Comparison of ENCODE assay signal across 21 cellular contexts in genomic region chr5:10520716-10521115, GRCh38.
"Had no signal": no experiment of that assay in that cellular context is flagged by ENCODE, and none has a peak within 500 bp of the region (broad histone marks: within the 10 kb centered on the region; RNA-seq: fewer than 3 reads in every experiment).

No MANE protein-coding gene starts in this region.

- H3K27ac Mint-ChIP-seq: activated CD4-positive, alpha-beta memory T cell treated with anti-CD3 and anti-CD28 coated beads, Interleukin-2, amount 10 ng/mL, durations not matched to agents 7 days and 5 days; activated CD4-positive, alpha-beta T cell treated with anti-CD3 and anti-CD28 coated beads for 36 hours; activated naive CD8-positive, alpha-beta T cell treated with anti-CD3 and anti-CD28 coated beads, Interleukin-2, amount 10 ng/mL, durations not matched to agents 7 days and 5 days; activated T-helper 2 cell treated with anti-CD3 and anti-CD28 coated beads, Interferon-gamma antibody, Interleukin-2, Interleukin-4, amounts not matched to agents 10 μg/mL and 5 μg/mL and 100 μg/mL, durations not matched to agents 14 hours and 24 hours and 36 hours; effector memory CD8-positive, alpha-beta T cell; naive thymus-derived CD4-positive, alpha-beta T cell; neural progenitor cell had no signal

- ATAC-seq: activated CD4-positive, alpha-beta T cell treated with anti-CD3 and anti-CD28 coated beads for 36 hours; effector memory CD8-positive, alpha-beta T cell; naive thymus-derived CD4-positive, alpha-beta T cell; psoas muscle; right cardiac atrium; stimulated activated naive CD8-positive, alpha-beta T cell treated with anti-CD3 and anti-CD28 coated beads, Interleukin-15, Interleukin-2, amounts not matched to agents 100 U/mL and 50 U/mL, for 24 hours had no signal

- H3K4me3 ChIP-seq: breast epithelium, esophagus squamous epithelium, neural progenitor cell, ovary, psoas muscle, transverse colon, vagina had no signal

- H3K9me3 Mint-ChIP-seq: effector memory CD8-positive, alpha-beta T cell had no signal

- H3K4me3 Mint-ChIP-seq: activated CD4-positive, alpha-beta memory T cell treated with anti-CD3 and anti-CD28 coated beads, Interleukin-2, amount 10 ng/mL, durations not matched to agents 7 days and 5 days; activated CD4-positive, alpha-beta T cell treated with anti-CD3 and anti-CD28 coated beads for 36 hours; activated naive CD8-positive, alpha-beta T cell treated with anti-CD3 and anti-CD28 coated beads, Interleukin-2, amount 10 ng/mL, durations not matched to agents 7 days and 5 days; effector memory CD8-positive, alpha-beta T cell; naive thymus-derived CD4-positive, alpha-beta T cell; neural progenitor cell had no signal

- H3K27me3 ChIP-seq: breast epithelium, esophagus squamous epithelium, neural progenitor cell, ovary, transverse colon, vagina had no signal

- H3K27ac ChIP-seq: breast epithelium, esophagus squamous epithelium, neural progenitor cell, ovary, psoas muscle, transverse colon, vagina, WERI-Rb-1 had no signal

- H3K36me3 ChIP-seq: breast epithelium, esophagus squamous epithelium, neural progenitor cell, ovary, transverse colon, vagina, WERI-Rb-1 had no signal

- H3K4me1 Mint-ChIP-seq: activated CD4-positive, alpha-beta memory T cell treated with anti-CD3 and anti-CD28 coated beads, Interleukin-2, amount 10 ng/mL, durations not matched to agents 7 days and 5 days; activated CD4-positive, alpha-beta T cell treated with anti-CD3 and anti-CD28 coated beads for 36 hours; activated naive CD8-positive, alpha-beta T cell treated with anti-CD3 and anti-CD28 coated beads, Interleukin-2, amount 10 ng/mL, durations not matched to agents 7 days and 5 days; naive thymus-derived CD4-positive, alpha-beta T cell had no signal

- H3K27me3 Mint-ChIP-seq: activated CD4-positive, alpha-beta T cell treated with anti-CD3 and anti-CD28 coated beads for 36 hours; activated naive CD8-positive, alpha-beta T cell treated with anti-CD3 and anti-CD28 coated beads, Interleukin-2, amount 10 ng/mL, durations not matched to agents 7 days and 5 days had no signal

- H3K4me1 ChIP-seq: breast epithelium, esophagus squamous epithelium, neural progenitor cell, psoas muscle, transverse colon, vagina had no signal

- H3K36me3 Mint-ChIP-seq: activated naive CD8-positive, alpha-beta T cell treated with anti-CD3 and anti-CD28 coated beads, Interleukin-2, amount 10 ng/mL, durations not matched to agents 7 days and 5 days had no signal

- H3K9me3 ChIP-seq: breast epithelium, ovary, transverse colon, vagina had no signal

- DNase-seq: activated CD4-positive, alpha-beta memory T cell treated with anti-CD3 and anti-CD28 coated beads, Interleukin-2, amount 10 ng/mL, durations not matched to agents 7 days and 5 days; activated naive CD4-positive, alpha-beta T cell treated with Interleukin-2 at 50 U/mL for 16 hours; activated naive CD8-positive, alpha-beta T cell treated with anti-CD3 and anti-CD28 coated beads, Interleukin-2, amount 10 ng/mL, durations not matched to agents 7 days and 5 days; activated T-cell treated with anti-CD3 and anti-CD28 coated beads, Interleukin-2, amount 50 U/mL, for 1 hour; anterior cingulate cortex; effector memory CD8-positive, alpha-beta T cell; esophagus squamous epithelium; mesenchymal stem cell; naive thymus-derived CD4-positive, alpha-beta T cell; ovary; psoas muscle; right cardiac atrium; substantia nigra; transverse colon had no signal
